In the genomic region with DNA sequence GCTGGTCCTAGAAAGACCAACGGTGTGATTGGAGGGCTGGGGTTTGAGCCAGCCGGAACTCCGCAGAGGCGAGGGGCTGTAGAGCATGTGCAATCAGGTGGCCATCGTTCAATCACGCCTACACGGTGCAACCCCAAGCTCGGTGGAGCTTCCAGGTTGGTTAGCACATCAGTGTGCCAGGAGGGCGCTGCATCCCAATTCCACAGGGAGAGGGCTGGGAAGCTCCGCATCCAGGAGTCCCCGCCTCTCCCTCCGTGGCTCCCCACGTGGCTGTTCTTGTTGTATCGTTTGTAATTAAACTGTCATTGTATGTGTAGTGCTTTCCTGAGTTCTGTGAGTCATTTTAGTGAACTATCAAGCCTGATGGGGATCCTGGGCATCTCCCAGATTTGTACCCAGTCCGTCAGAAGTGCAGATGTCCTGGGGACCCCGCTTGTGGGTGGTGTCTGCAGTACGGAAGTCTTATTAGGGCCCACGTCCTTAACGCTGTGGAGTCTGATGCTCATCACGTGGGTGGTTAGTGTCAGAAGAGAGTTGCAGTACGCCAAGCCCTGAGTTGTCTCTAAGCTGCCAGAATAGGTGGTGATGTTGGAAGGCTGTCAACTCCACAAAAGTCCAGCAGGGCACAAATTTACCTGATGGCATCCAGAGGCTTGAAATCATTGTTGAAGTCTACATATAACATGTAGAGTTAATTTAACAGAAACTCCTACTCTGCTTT, we compare ENCODE assay signal across 18 cellular contexts. TPM values are rescaled to one million over a fixed set of nuclear protein-coding genes. Genes with fewer than 3 reads are reported as not detected.
DNase-seq lines count a peak whose midpoint lies in the region; ATAC-seq, FAIRE-seq and TF ChIP-seq lines count a peak whose summit lies in the region.
"Had no signal": no experiment of that assay in that cellular context is flagged by ENCODE, and none has a peak within 500 bp of the region (broad histone marks: within the 10 kb centered on the region; RNA-seq: fewer than 3 reads in every experiment).

No MANE protein-coding gene starts in this region.

- no peak overlapping the region for H3K4me3 ChIP-seq in fibroblast of villous mesenchyme (ENCODE audit: low read depth, low read length)

- TF ChIP-seq CTCF in fibroblast of villous mesenchyme (IDR thresholded peaks at IDR 0.05; ENCODE audit: insufficient read depth, low read depth, low read length) = no peak

- no peak for FAIRE-seq in frontal cortex (lab: Jason Lieb, UNC)

- DNase-seq in Right ventricle myocardium superior (no peak), cardiac septum (ENCODE audit: low spot score) (no peak), NCI-H69 (lab: John Stamatoyannopoulos, UW) (peak; percentile 75), fibroblast of villous mesenchyme (ENCODE audit: low read depth) (peak; percentile 3), kidney glomerular epithelial cell (lab: John Stamatoyannopoulos, UW) (no peak), frontal cortex (ENCODE audit: low spot score in 2 of 2) (no peak)
- no peak for DNase-seq in stimulated activated CD4-positive, alpha-beta T cell treated with anti-CD3 and anti-CD28 coated beads, Interleukin-15, amount 100 ng/mL, for 24 hours
- DNase-seq: activated CD4-positive, alpha-beta T cell treated with anti-CD3 and anti-CD28 coated beads, Interleukin-2, amount 50 U/mL, for 1 hour; cortex of kidney; HCEC 1CT; mesendoderm; NCI-H1048; NCI-H2171; SK-N-SH; stimulated activated CD4-positive, alpha-beta T cell treated with anti-CD3 and anti-CD28 coated beads, Interleukin-1b, Interleukin-23, amount 100 ng/mL, for 48 hours; substantia nigra had no signal

- ATAC-seq in Right ventricle myocardium superior (ENCODE audit: poor library complexity) (peak; percentile 35), HG03039 (IDR thresholded peaks at IDR 0.05; ENCODE audit: unreplicated experiment) (no peak)
- ATAC-seq: activated naive CD4-positive, alpha-beta T cell treated with anti-CD3 and anti-CD28 coated beads, Interleukin-2, amount 50 U/mL, for 72 hours had no signal

- intact Hi-C loops in Right ventricle myocardium superior (cut with DNase I) = no loop called here
- intact Hi-C loops in cardiac septum (cut with DNase I) = no loop called here

RNA-seq across cellular contexts. Expression of a gene that starts 20.6 kb away (rescaled TPM):
- total RNA-seq in Right ventricle myocardium superior = 9.7 TPM
- total RNA-seq in cardiac septum = 11.8 TPM
- 14.2 and 22.0 TPM in 2 replicates for total RNA-seq in fibroblast of villous mesenchyme
- total RNA-seq in frontal cortex = 11.0 TPM

RNA-seq across cellular contexts. Expression of a gene that starts 48.4 kb away (rescaled TPM):
- total RNA-seq in Right ventricle myocardium superior (18.5 TPM), cardiac septum (19.6 TPM), fibroblast of villous mesenchyme (15.5 and 25.9 TPM in 2 replicates), frontal cortex (56.7 TPM)

Comparison
In these comparisons a context has a peak if more than half of its experiments do, and no peak if none do; other contexts are left out.
1. DNase-seq: peak in NCI-H69 (single experiment) and fibroblast of villous mesenchyme (single experiment); none in Right ventricle myocardium superior (single experiment), cardiac septum (single experiment), kidney glomerular epithelial cell (single experiment), frontal cortex (0 of 2) and stimulated activated CD4-positive, alpha-beta T cell treated with anti-CD3 and anti-CD28 coated beads, Interleukin-15, amount 100 ng/mL, for 24 hours (single experiment).